Comparison of ENCODE assay signal across 8 cellular contexts in genomic region chr9:96478829-96479371, GRCh38. TPM values are rescaled to one million over a fixed set of nuclear protein-coding genes. Genes with fewer than 3 reads are reported as not detected.
DNase-seq lines count a peak whose midpoint lies in the region; ATAC-seq and TF ChIP-seq lines count a peak whose summit lies in the region.

No MANE protein-coding gene starts in this region.

- TF ChIP-seq CTCF in tibial nerve (IDR thresholded peaks at IDR 0.05) = no peak
- no peak for TF ChIP-seq CTCF in spleen (IDR thresholded peaks at IDR 0.05 in 8 of 11, conservative IDR thresholded peaks at IDR 0.05 in 3 of 11)

- TF ChIP-seq POLR2A in tibial nerve (IDR thresholded peaks at IDR 0.05) = no peak
- TF ChIP-seq POLR2A in erythroblast (IDR thresholded peaks at IDR 0.05; ENCODE audit: low read length) = no peak
- no peak for TF ChIP-seq POLR2A in spleen (IDR thresholded peaks at IDR 0.05)

- peaks cover 9% of the 10 kb centered on the region for H3K4me1 ChIP-seq in Karpas-422 (ENCODE audit: low read length)
- H3K4me1 ChIP-seq in tibial nerve = peaks cover 0 to 11% (median 0%) of the 10 kb centered on the region in 4 donors
- no peaks in the 10 kb centered on the region for H3K4me1 ChIP-seq in spleen

- H3K9me3 ChIP-seq in Karpas-422 (ENCODE audit: low read length) (no peaks in the 10 kb centered on the region), tibial nerve (no peaks in the 10 kb centered on the region), spleen (no peaks in the 10 kb centered on the region)

- H2AFZ ChIP-seq in Karpas-422 (ENCODE audit: low read length) = no peak overlapping the region

- DNase-seq in Karpas-422 = peak; percentile 50
- peak; percentile 30 for DNase-seq in kidney tubule cell (ENCODE audit: low spot score)
- no peak for DNase-seq in tibial nerve (ENCODE audit: low spot score in 2 of 2)
- no peak for DNase-seq in UCSD-AML1 (lab: John Stamatoyannopoulos, UW; ENCODE audit: unreplicated experiment)
- no peak for DNase-seq in erythroblast (lab: John Stamatoyannopoulos, UW)
- DNase-seq in spleen = no peak

- TF ChIP-seq EP300 in tibial nerve (IDR thresholded peaks at IDR 0.05) = no peak

- H3K4me3 ChIP-seq in Karpas-422 (ENCODE audit: low read length) (no peak overlapping the region), tibial nerve (no peak overlapping the region), spleen (no peak overlapping the region)

- ATAC-seq in GM18873 (IDR thresholded peaks at IDR 0.05; ENCODE audit: low FRiP score, unreplicated experiment) (peak; percentile 71), HG02571 (IDR thresholded peaks at IDR 0.05; ENCODE audit: unreplicated experiment) (peak; percentile 76)

- H3K79me2 ChIP-seq in Karpas-422 (ENCODE audit: low read length) = no peaks in the 10 kb centered on the region

- H3K36me3 ChIP-seq in Karpas-422 (ENCODE audit: insufficient read depth, low read length) (no peaks in the 10 kb centered on the region), tibial nerve (peaks cover 0 to 32% (median 0%) of the 10 kb centered on the region in 3 donors), spleen (peaks cover 0 to 19% (median 9%) of the 10 kb centered on the region in 6 donors)

- WGBS in tibial nerve, 2 donors = 56 to 68% methylated on average over 4 of the region's 4 CpGs
- WGBS in spleen, 5 donors = 53 to 65% (median 61%) methylated on average over 4 of the region's 4 CpGs

- no peak overlapping the region for H3K9ac ChIP-seq in Karpas-422 (ENCODE audit: low read length)

- H3K27ac ChIP-seq in Karpas-422 (ENCODE audit: low read length) (no peak overlapping the region), tibial nerve (no peak overlapping the region), spleen (no peak overlapping the region)

- peak overlapping the region; percentile 19 for H3K4me2 ChIP-seq in Karpas-422 (ENCODE audit: low read depth, low read length, poor library complexity, severe bottlenecking)

- no peaks in the 10 kb centered on the region for H3K9me2 ChIP-seq in Karpas-422 (replicated peaks; ENCODE audit: insufficient read depth, low read length)

- H3K27me3 ChIP-seq in Karpas-422 (ENCODE audit: low read length) (no peaks in the 10 kb centered on the region), tibial nerve (no peaks in the 10 kb centered on the region), spleen (replicated peaks in 1 of 7) (no peaks in the 10 kb centered on the region)

- H4K20me1 ChIP-seq in Karpas-422 (ENCODE audit: insufficient read depth, low read depth, low read length) = no peaks in the 10 kb centered on the region

- intact Hi-C loops in spleen (cut with DNase I; ENCODE audit: low total_unique reads) = no loop called here

RNA-seq across cellular contexts. Expression of gene HABP4, which starts 28.9 kb away (rescaled TPM):
- total RNA-seq in Karpas-422 (2014; rRNA removed; shearing (Covaris generic); ENCODE audit: low replicate concordance) = 1.8 and 7.3 TPM in 2 replicates
- total RNA-seq in tibial nerve (10 to 100 TPM; 42.8 to 50.0 (median 46.3) TPM), spleen (10 to 100 TPM in 1 of 7 donors, 1 to 10 TPM in 6; 6.3 to 10.6 (median 7.9) TPM)
- 1 to 10 TPM; 6.8 to 9.2 (median 7.0) TPM for polyA plus RNA-seq in spleen

Comparison
In these comparisons a context has a peak if more than half of its experiments do, and no peak if none do; other contexts are left out.
1. DNase-seq: peak in Karpas-422 (single experiment) and kidney tubule cell (single experiment); none in tibial nerve (0 of 2), UCSD-AML1 (single experiment), erythroblast (0 of 2) and spleen (single experiment).